In genomic region chr20:10508468-10509251, GRCh38 we compare ENCODE assay signal across 9 cellular contexts.
DNase-seq lines count a peak whose midpoint lies in the region; TF ChIP-seq lines count a peak whose summit lies in the region.
"Had no signal": no experiment of that assay in that cellular context is flagged by ENCODE, and none has a peak within 500 bp of the region (broad histone marks: within the 10 kb centered on the region; RNA-seq: fewer than 3 reads in every experiment).

No MANE protein-coding gene starts in this region.

- H3K27me3 ChIP-seq in mesendoderm (ENCODE audit: insufficient read depth, low read length, poor library complexity), result no peaks in the 10 kb centered on the region

- CTCF ChIA-PET in activated naive CD4-positive, alpha-beta T cell treated with anti-CD3 and anti-CD28 coated beads for 36 hours (lab: Charles Lee), result no interaction called here

- H3K18ac ChIP-seq in mesendoderm (ENCODE audit: low read length), result peak overlapping the region; percentile 19

- H3K27me3 Mint-ChIP-seq in activated naive CD4-positive, alpha-beta T cell treated with anti-CD3 and anti-CD28 coated beads for 36 hours (ENCODE audit: low read depth), result no peaks in the 10 kb centered on the region

- H2BK5ac ChIP-seq in mesendoderm (ENCODE audit: low read length), result no peak overlapping the region

- no peak overlapping the region for H2BK120ac ChIP-seq in mesendoderm (ENCODE audit: low read depth, low read length)

- peak overlapping the region; percentile 43 for H3K4ac ChIP-seq in mesendoderm (ENCODE audit: low read depth, low read length)

- H3K79me1 ChIP-seq in mesendoderm (ENCODE audit: low read length), result peaks cover 2% of the 10 kb centered on the region

- H3K4me3 ChIP-seq in coronary artery (peak overlapping the region; percentile 23), mesendoderm (ENCODE audit: low read length) (no peak overlapping the region), urinary bladder (ENCODE audit: low read depth, low read length) (no peak overlapping the region)

- H2AK5ac ChIP-seq in mesendoderm (ENCODE audit: low read length), result no peak overlapping the region

- H4K5ac ChIP-seq in mesendoderm (ENCODE audit: low read length), result no peak overlapping the region

- no peak overlapping the region for H3K23ac ChIP-seq in mesendoderm (ENCODE audit: low read length)

- H3K9me3 Mint-ChIP-seq in activated naive CD4-positive, alpha-beta T cell treated with anti-CD3 and anti-CD28 coated beads for 36 hours, result no peaks in the 10 kb centered on the region

- H3K4me1 Mint-ChIP-seq in activated naive CD4-positive, alpha-beta T cell treated with anti-CD3 and anti-CD28 coated beads for 36 hours (ENCODE audit: low read depth), result peaks cover 12% of the 10 kb centered on the region

- H3K27ac Mint-ChIP-seq in activated naive CD4-positive, alpha-beta T cell treated with anti-CD3 and anti-CD28 coated beads for 36 hours, result no peak overlapping the region

- H3K56ac ChIP-seq in mesendoderm (ENCODE audit: low read length), result peak overlapping the region; percentile 37

- H3K36me3 ChIP-seq in mesendoderm (ENCODE audit: control insufficient read depth, insufficient read depth, low read length) (no peaks in the 10 kb centered on the region), urinary bladder (ENCODE audit: insufficient read depth) (no peaks in the 10 kb centered on the region)

- no CpG with 5 or more reads among the region's 8 CpGs for WGBS in mesendoderm (ENCODE audit: extremely low coverage, insufficient coverage, low lambda C conversion rate)
- WGBS in urinary bladder, result 16% methylated on average over 8 of the region's 8 CpGs

- H3K4me1 ChIP-seq in mesendoderm (ENCODE audit: control insufficient read depth, low read depth, low read length), result peaks cover 11% of the 10 kb centered on the region
- peaks cover 2% of the 10 kb centered on the region for H3K4me1 ChIP-seq in urinary bladder (ENCODE audit: insufficient read depth)

- H3K9ac ChIP-seq in mesendoderm (ENCODE audit: low read length), result no peak overlapping the region

- intact Hi-C loops in activated naive CD4-positive, alpha-beta T cell treated with anti-CD3 and anti-CD28 coated beads for 36 hours (cut with micrococcal nuclease), result no loop called here

- H3K36me3 Mint-ChIP-seq in activated naive CD4-positive, alpha-beta T cell treated with anti-CD3 and anti-CD28 coated beads for 36 hours (ENCODE audit: low read depth), result peaks cover 2% of the 10 kb centered on the region

- no peak overlapping the region for H3K4me3 Mint-ChIP-seq in activated naive CD4-positive, alpha-beta T cell treated with anti-CD3 and anti-CD28 coated beads for 36 hours

- no peak for TF ChIP-seq CTCF in coronary artery (IDR thresholded peaks at IDR 0.05)

- DNase-seq in NCI-H82 (lab: John Stamatoyannopoulos, UW), result peak; percentile 29
- no peak for DNase-seq in NCI-H82 treated with DMSO at 0.1 percent for 48 hours (lab: John Stamatoyannopoulos, UW; ENCODE audit: unreplicated experiment)
- DNase-seq in coronary artery (ENCODE audit: low spot score), result no peak
- peak; percentile 71 for DNase-seq in mesendoderm
- no peak for DNase-seq in activated gamma-delta T cell (lab: John Stamatoyannopoulos, UW)
- DNase-seq in SHP77 treated with DMSO at 0.1 percent for 48 hours (lab: John Stamatoyannopoulos, UW), result no peak
- DNase-seq in activated naive CD4-positive, alpha-beta T cell treated with anti-CD3 and anti-CD28 coated beads for 36 hours, result no peak
- DNase-seq: ACHN had no signal

- H3K79me2 ChIP-seq in mesendoderm (ENCODE audit: control insufficient read depth, insufficient read depth, low read length), result no peaks in the 10 kb centered on the region

- no peak overlapping the region for H3K4me2 ChIP-seq in mesendoderm (ENCODE audit: low read length)

- no peak overlapping the region for H4K8ac ChIP-seq in mesendoderm (ENCODE audit: low read depth, low read length)

- no peak overlapping the region for H2BK15ac ChIP-seq in mesendoderm (replicated peaks; ENCODE audit: low read depth)

- peak overlapping the region; percentile 43 to 84 for H3K27ac ChIP-seq in coronary artery
- H3K27ac ChIP-seq in mesendoderm (ENCODE audit: low read depth, low read length), result no peak overlapping the region
- H3K27ac ChIP-seq in urinary bladder (ENCODE audit: low read depth), result peak overlapping the region; percentile 78

Comparison
In these comparisons a context has a peak if more than half of its experiments do, and no peak if none do; other contexts are left out.
1. DNase-seq: peak in NCI-H82 (single experiment) and mesendoderm (single experiment); none in NCI-H82 treated with DMSO at 0.1 percent for 48 hours (single experiment), coronary artery (single experiment), activated gamma-delta T cell (single experiment), SHP77 treated with DMSO at 0.1 percent for 48 hours (single experiment) and activated naive CD4-positive, alpha-beta T cell treated with anti-CD3 and anti-CD28 coated beads for 36 hours (single experiment).